ENCODE assay signal across 15 cellular contexts in genomic region chr9:130576176-130576575, GRCh38. TPM values are rescaled to one million over a fixed set of nuclear protein-coding genes. Genes with fewer than 3 reads are reported as not detected.
A peak's percentile ranks its signal among the peaks of the same experiment; 100 is the strongest.
DNase-seq lines count a peak whose midpoint lies in the region; ATAC-seq, FAIRE-seq and TF ChIP-seq lines count a peak whose summit lies in the region.
"Had no signal": no experiment of that assay in that cellular context is flagged by ENCODE, and none has a peak within 500 bp of the region (broad histone marks: within the 10 kb centered on the region; RNA-seq: fewer than 3 reads in every experiment).

No MANE protein-coding gene starts in this region.

- H3K27ac ChIP-seq in left ventricle myocardium inferior (replicated peaks) (peak overlapping the region; percentile 53), VCaP (peak overlapping the region; percentile 78), small intestine (ENCODE audit: low read depth in 1 of 2, low read length in 1 of 2) (no peak overlapping the region)
- H3K27ac ChIP-seq: SJSA1 had no signal

- intact Hi-C loops in left ventricle myocardium inferior (cut with micrococcal nuclease) = no loop called here
- intact Hi-C loops in cardiac septum (cut with DNase I) = loop anchor here (5.0 kb wide), 2 partner anchors 106 to 114 kb away; no protein-coding TSS in a partner anchor

- no peak for ATAC-seq in HG02759 (IDR thresholded peaks at IDR 0.05; ENCODE audit: unreplicated experiment)

- FAIRE-seq in small intestine (lab: Jason Lieb, UNC) = no peak
- FAIRE-seq: D721Med had no signal

- H3K36me3 ChIP-seq in left ventricle myocardium inferior (no peaks in the 10 kb centered on the region), small intestine (ENCODE audit: control insufficient read depth in 2 of 2, insufficient read depth in 2 of 2, low read length in 2 of 2) (no peaks in the 10 kb centered on the region)

- WGBS in small intestine, 3 donors = 34 to 53% (median 41%) methylated on average over 4 of the region's 4 CpGs

- no peaks in the 10 kb centered on the region for H3K9me3 ChIP-seq in left ventricle myocardium inferior (replicated peaks)
- H3K9me3 ChIP-seq in small intestine (ENCODE audit: control insufficient read depth, low read depth) = no peaks in the 10 kb centered on the region
- H3K9me3 ChIP-seq: BE2C, SJSA1 had no signal

- H3K4me3 ChIP-seq in left ventricle myocardium inferior = no peak overlapping the region
- H3K4me3 ChIP-seq in small intestine (ENCODE audit: low read depth in 1 of 2, low read length in 2 of 2) = no peak overlapping the region
- H3K4me3 ChIP-seq: SJSA1 had no signal

- TF ChIP-seq CTCF in left ventricle myocardium inferior (IDR thresholded peaks at IDR 0.05; ENCODE audit: borderline replicate concordance) (no peak), VCaP (conservative IDR thresholded peaks at IDR 0.05) (no peak)

- no peak for DNase-seq in left ventricle myocardium inferior
- DNase-seq in cardiac septum (ENCODE audit: low spot score) = no peak
- DNase-seq in MV-4-11 (lab: John Stamatoyannopoulos, UW) = peak; percentile 23
- DNase-seq in small intestine = peak; percentile 7
- DNase-seq in NCI-H345 (lab: John Stamatoyannopoulos, UW) = no peak
- DNase-seq: BE2C; CD4-positive, alpha-beta memory T cell; NCI-H1092; NCI-H1694 treated with DMSO at 0.1 percent for 48 hours; NCI-H748 treated with DMSO at 0.1 percent for 48 hours; RPMI8226 had no signal

- H3K4me1 ChIP-seq in left ventricle myocardium inferior = peaks cover 47% of the 10 kb centered on the region
- H3K4me1 ChIP-seq in small intestine (ENCODE audit: control insufficient read depth in 2 of 2, insufficient read depth in 1 of 2, low read depth in 1 of 2, low read length in 1 of 2) = peaks cover 2 to 5% of the 10 kb centered on the region in 2 donors

- H3K27me3 ChIP-seq in left ventricle myocardium inferior (ENCODE audit: low read depth) = no peaks in the 10 kb centered on the region
- no peaks in the 10 kb centered on the region for H3K27me3 ChIP-seq in small intestine (ENCODE audit: control insufficient read depth in 2 of 2, insufficient read depth in 2 of 2, low read length in 2 of 2)
- H3K27me3 ChIP-seq: SJSA1 had no signal

RNA-seq across cellular contexts. Expression of gene FUBP3, which starts 3.2 kb away (rescaled TPM):
- 22.6 TPM for total RNA-seq in left ventricle myocardium inferior
- 36.8 TPM for total RNA-seq in cardiac septum
- polyA plus RNA-seq in small intestine = 10 to 100 TPM; 19.7 to 26.6 (median 21.0) TPM

Comparison
In these comparisons a context has a peak if more than half of its experiments do, and no peak if none do; other contexts are left out.
1. DNase-seq: peak in MV-4-11 (single experiment) and small intestine (single experiment); none in left ventricle myocardium inferior (single experiment), cardiac septum (single experiment) and NCI-H345 (single experiment).
2. H3K27ac ChIP-seq: peak in left ventricle myocardium inferior (single experiment) and VCaP (single experiment); none in small intestine (0 of 2).